9 cellular contexts compared by ENCODE assay signal in genomic region chr14:62162998-62163589, GRCh38.
DNase-seq lines count a peak whose midpoint lies in the region; ATAC-seq, FAIRE-seq and TF ChIP-seq lines count a peak whose summit lies in the region.
"Had no signal": no experiment of that assay in that cellular context is flagged by ENCODE, and none has a peak within 500 bp of the region (broad histone marks: within the 10 kb centered on the region; RNA-seq: fewer than 3 reads in every experiment).

No MANE protein-coding gene starts in this region.

- BruUV-seq in A673 (replicated peaks; lab: Mats Ljungman, UMichigan): no TSS peak

- peak; percentile 94 for FAIRE-seq in urothelium cell line (lab: Jason Lieb, UNC)
- FAIRE-seq: colon had no signal

- no peaks in the 10 kb centered on the region for H3K36me3 ChIP-seq in A673 (ENCODE audit: insufficient read depth, low read length, poor library complexity, severe bottlenecking)
- no peaks in the 10 kb centered on the region for H3K36me3 ChIP-seq in brain microvascular endothelial cell (replicated peaks)

- CTCF ChIA-PET in A673 (lab: Charles Lee): no interaction called here

- ATAC-seq in HG03039 (IDR thresholded peaks at IDR 0.05; ENCODE audit: unreplicated experiment) (peak; percentile 65), HG03280 (IDR thresholded peaks at IDR 0.05; ENCODE audit: unreplicated experiment) (no peak)

- in situ Hi-C loops in brain microvascular endothelial cell (cut with HindIII; ENCODE audit: low pct_ligation_motif_present, low sequenced_read_pairs): no loop called here

- POLR2A ChIA-PET in A673 (lab: Charles Lee; ENCODE audit: low non-redundant PET): no interaction called here

- no peak overlapping the region for H3K27ac ChIP-seq in A673 (ENCODE audit: low read depth, low read length, poor library complexity, severe bottlenecking)
- no peak overlapping the region for H3K27ac ChIP-seq in brain microvascular endothelial cell

- H3K4me3 ChIP-seq in A673 (ENCODE audit: low read depth, low read length, poor library complexity, severe bottlenecking): no peak overlapping the region
- H3K4me3 ChIP-seq in brain microvascular endothelial cell (ENCODE audit: low read depth, low read length): no peak overlapping the region

- H3K27me3 ChIP-seq in A673 (replicated peaks; ENCODE audit: insufficient read depth, low read depth, low read length, poor library complexity) (no peaks in the 10 kb centered on the region), brain microvascular endothelial cell (replicated peaks) (peaks cover 3% of the 10 kb centered on the region)

- H3K9me3 ChIP-seq in A673 (ENCODE audit: low read depth, low read length, poor library complexity, severe bottlenecking): no peaks in the 10 kb centered on the region

- intact Hi-C loops in A673 (cut with micrococcal nuclease; ENCODE audit: unreplicated experiment): loop anchor here (1.0 to 10.0 kb wide), 3 partner anchors 1113 to 1604 kb away; no protein-coding TSS in a partner anchor

- DNase-seq in A673 (ENCODE audit: low spot score) (peak; percentile 74), GM04503 (ENCODE audit: low read depth) (peak; percentile 7), NCI-H2227 treated with DMSO at 0.1 percent for 48 hours (lab: John Stamatoyannopoulos, UW) (peak; percentile 38), brain microvascular endothelial cell (peak; percentile 35), islet precursor cell (peak; percentile 57), urothelium cell line (ENCODE audit: low spot score) (peak; percentile 80)

- no peaks in the 10 kb centered on the region for H3K4me1 ChIP-seq in A673 (ENCODE audit: insufficient read depth, low read length, poor library complexity, severe bottlenecking)

- peak; percentile 91 for TF ChIP-seq CTCF in A673 (conservative IDR thresholded peaks at IDR 0.05; ENCODE audit: low read depth, low read length)
- peak; percentile 88 for TF ChIP-seq CTCF in brain microvascular endothelial cell (IDR thresholded peaks at IDR 0.05; ENCODE audit: low read depth, low read length, missing control alignments)

Comparison
In these comparisons a context has a peak if more than half of its experiments do, and no peak if none do; other contexts are left out.
1. DNase-seq: peak in every context shown above with its lines; median percentile 80 in urothelium cell line; 74 in A673; 57 in islet precursor cell; 38 in NCI-H2227 treated with DMSO at 0.1 percent for 48 hours; 35 in brain microvascular endothelial cell; 7 in GM04503.